In the genomic region with DNA sequence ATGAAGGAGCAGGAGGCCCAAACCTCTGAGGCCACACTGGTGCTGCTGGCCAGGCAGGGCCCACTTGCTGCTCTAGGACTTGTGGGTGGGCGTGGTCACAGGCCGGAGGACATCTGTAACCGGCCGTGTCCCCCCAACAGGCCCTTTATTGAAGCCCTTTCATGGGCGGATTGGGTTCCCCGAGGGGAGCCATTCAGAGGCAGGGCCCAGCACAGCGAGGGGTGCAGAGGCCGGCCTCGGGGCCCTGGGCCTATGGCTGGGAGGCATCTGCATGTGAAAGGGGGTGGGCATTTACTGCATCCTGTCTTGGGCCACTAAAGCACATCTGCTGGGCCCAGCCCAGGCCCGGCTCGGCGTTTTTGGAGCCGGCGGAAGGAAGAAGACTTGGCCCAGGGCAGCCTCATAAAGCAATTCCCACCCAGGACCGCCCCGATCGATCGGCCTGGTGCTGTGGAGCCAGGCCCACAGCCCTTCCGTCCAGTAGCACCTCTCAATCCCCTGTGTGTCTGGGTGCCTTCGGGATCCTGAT, we compare ENCODE assay signal across 3 cellular contexts.
TF ChIP-seq lines count a peak whose summit lies in the region.

No MANE protein-coding gene starts in this region.

TF ChIP-seq in A549, 52 proteins besides CTCF, POLR2A, EP300 and RAD21 (continued from another document):
- TF ChIP-seq, protein P1, sequence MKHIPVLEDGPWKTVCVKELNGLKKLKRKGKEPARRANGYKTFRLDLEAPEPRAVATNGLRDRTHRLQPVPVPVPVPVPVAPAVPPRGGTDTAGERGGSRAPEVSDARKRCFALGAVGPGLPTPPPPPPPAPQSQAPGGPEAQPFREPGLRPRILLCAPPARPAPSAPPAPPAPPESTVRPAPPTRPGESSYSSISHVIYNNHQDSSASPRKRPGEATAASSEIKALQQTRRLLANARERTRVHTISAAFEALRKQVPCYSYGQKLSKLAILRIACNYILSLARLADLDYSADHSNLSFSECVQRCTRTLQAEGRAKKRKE (CRISPR knock-in tag; IDR thresholded peaks at IDR 0.05; ENCODE audit: low read depth) = no peak
- no peak for TF ChIP-seq GATA3 (IDR thresholded peaks at IDR 0.05; ENCODE audit: borderline replicate concordance)
- no peak for TF ChIP-seq PHF8 (IDR thresholded peaks at IDR 0.05; ENCODE audit: borderline replicate concordance, low read depth)
- TF ChIP-seq BHLHE40 (IDR thresholded peaks at IDR 0.05; ENCODE audit: low read depth, low read length) = no peak
- TF ChIP-seq, protein P2, sequence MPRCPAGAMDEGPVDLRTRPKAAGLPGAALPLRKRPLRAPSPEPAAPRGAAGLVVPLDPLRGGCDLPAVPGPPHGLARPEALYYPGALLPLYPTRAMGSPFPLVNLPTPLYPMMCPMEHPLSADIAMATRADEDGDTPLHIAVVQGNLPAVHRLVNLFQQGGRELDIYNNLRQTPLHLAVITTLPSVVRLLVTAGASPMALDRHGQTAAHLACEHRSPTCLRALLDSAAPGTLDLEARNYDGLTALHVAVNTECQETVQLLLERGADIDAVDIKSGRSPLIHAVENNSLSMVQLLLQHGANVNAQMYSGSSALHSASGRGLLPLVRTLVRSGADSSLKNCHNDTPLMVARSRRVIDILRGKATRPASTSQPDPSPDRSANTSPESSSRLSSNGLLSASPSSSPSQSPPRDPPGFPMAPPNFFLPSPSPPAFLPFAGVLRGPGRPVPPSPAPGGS (IDR thresholded peaks at IDR 0.05) = no peak
- TF ChIP-seq MYC (IDR thresholded peaks at IDR 0.05; ENCODE audit: borderline replicate concordance, low read length) = no peak
- no peak for TF ChIP-seq KDM1A (IDR thresholded peaks at IDR 0.05; ENCODE audit: low read depth)
- TF ChIP-seq MAZ (IDR thresholded peaks at IDR 0.05; ENCODE audit: borderline replicate concordance, low read depth, low read length) = no peak

TF ChIP-seq in HEK293, 187 proteins besides CTCF, POLR2A, EP300 and RAD21:
- TF ChIP-seq KLF9 (tag by site-specific recombination; IDR thresholded peaks at IDR 0.05; ENCODE audit: low read depth) (0 out of 2 replicates have a peak, but pooled peaks have one; percentile 24), ZNF311 (tag by site-specific recombination; IDR thresholded peaks at IDR 0.05; ENCODE audit: borderline replicate concordance) (no peak)

TF ChIP-seq in liver, 16 proteins besides CTCF, POLR2A, EP300 and RAD21 (continued from another document):
- TF ChIP-seq, protein P3, sequence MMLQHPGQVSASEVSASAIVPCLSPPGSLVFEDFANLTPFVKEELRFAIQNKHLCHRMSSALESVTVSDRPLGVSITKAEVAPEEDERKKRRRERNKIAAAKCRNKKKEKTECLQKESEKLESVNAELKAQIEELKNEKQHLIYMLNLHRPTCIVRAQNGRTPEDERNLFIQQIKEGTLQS (IDR thresholded peaks at IDR 0.05) = no peak
- TF ChIP-seq HNF4G (IDR thresholded peaks at IDR 0.05) (no peak), RXRA (IDR thresholded peaks at IDR 0.05) (no peak), GABPA (IDR thresholded peaks at IDR 0.05 in 1 of 2, conservative IDR thresholded peaks at IDR 0.05 in 1 of 2) (no peak), HNF4A (conservative IDR thresholded peaks at IDR 0.05) (no peak), YY1 (IDR thresholded peaks at IDR 0.05) (no peak), FOXA2 (IDR thresholded peaks at IDR 0.05) (no peak), NR2F2 (IDR thresholded peaks at IDR 0.05) (no peak), SP1 (IDR thresholded peaks at IDR 0.05) (no peak)
- TF ChIP-seq, protein P4, sequence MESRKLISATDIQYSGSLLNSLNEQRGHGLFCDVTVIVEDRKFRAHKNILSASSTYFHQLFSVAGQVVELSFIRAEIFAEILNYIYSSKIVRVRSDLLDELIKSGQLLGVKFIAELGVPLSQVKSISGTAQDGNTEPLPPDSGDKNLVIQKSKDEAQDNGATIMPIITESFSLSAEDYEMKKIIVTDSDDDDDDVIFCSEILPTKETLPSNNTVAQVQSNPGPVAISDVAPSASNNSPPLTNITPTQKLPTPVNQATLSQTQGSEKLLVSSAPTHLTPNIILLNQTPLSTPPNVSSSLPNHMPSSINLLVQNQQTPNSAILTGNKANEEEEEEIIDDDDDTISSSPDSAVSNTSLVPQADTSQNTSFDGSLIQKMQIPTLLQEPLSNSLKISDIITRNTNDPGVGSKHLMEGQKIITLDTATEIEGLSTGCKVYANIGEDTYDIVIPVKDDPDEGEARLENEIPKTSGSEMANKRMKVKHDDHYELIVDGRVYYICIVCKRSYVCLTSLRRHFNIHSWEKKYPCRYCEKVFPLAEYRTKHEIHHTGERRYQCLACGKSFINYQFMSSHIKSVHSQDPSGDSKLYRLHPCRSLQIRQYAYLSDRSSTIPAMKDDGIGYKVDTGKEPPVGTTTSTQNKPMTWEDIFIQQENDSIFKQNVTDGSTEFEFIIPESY (IDR thresholded peaks at IDR 0.05) = no peak
- TF ChIP-seq, protein P5, sequence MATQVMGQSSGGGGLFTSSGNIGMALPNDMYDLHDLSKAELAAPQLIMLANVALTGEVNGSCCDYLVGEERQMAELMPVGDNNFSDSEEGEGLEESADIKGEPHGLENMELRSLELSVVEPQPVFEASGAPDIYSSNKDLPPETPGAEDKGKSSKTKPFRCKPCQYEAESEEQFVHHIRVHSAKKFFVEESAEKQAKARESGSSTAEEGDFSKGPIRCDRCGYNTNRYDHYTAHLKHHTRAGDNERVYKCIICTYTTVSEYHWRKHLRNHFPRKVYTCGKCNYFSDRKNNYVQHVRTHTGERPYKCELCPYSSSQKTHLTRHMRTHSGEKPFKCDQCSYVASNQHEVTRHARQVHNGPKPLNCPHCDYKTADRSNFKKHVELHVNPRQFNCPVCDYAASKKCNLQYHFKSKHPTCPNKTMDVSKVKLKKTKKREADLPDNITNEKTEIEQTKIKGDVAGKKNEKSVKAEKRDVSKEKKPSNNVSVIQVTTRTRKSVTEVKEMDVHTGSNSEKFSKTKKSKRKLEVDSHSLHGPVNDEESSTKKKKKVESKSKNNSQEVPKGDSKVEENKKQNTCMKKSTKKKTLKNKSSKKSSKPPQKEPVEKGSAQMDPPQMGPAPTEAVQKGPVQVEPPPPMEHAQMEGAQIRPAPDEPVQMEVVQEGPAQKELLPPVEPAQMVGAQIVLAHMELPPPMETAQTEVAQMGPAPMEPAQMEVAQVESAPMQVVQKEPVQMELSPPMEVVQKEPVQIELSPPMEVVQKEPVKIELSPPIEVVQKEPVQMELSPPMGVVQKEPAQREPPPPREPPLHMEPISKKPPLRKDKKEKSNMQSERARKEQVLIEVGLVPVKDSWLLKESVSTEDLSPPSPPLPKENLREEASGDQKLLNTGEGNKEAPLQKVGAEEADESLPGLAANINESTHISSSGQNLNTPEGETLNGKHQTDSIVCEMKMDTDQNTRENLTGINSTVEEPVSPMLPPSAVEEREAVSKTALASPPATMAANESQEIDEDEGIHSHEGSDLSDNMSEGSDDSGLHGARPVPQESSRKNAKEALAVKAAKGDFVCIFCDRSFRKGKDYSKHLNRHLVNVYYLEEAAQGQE (IDR thresholded peaks at IDR 0.05) = no peak
- TF ChIP-seq, protein P6, sequence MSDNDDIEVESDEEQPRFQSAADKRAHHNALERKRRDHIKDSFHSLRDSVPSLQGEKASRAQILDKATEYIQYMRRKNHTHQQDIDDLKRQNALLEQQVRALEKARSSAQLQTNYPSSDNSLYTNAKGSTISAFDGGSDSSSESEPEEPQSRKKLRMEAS (IDR thresholded peaks at IDR 0.05) = no peak
TF ChIP-seq in liver: peak in this region for 0.
